18 cellular contexts compared by ENCODE assay signal in genomic region chr11:65951641-65952040, GRCh38. TPM values are rescaled to one million over a fixed set of nuclear protein-coding genes. Genes with fewer than 3 reads are reported as not detected.
"Had no signal": no experiment of that assay in that cellular context is flagged by ENCODE, and none has a peak within 500 bp of the region (broad histone marks: within the 10 kb centered on the region; RNA-seq: fewer than 3 reads in every experiment).

No MANE protein-coding gene starts in this region.

RNA-seq across cellular contexts. Expression of gene TSGA10IP, which starts 6.4 kb away (rescaled TPM):
- total RNA-seq: activated naive CD4-positive, alpha-beta T cell treated with anti-CD3 and anti-CD28 coated beads for 36 hours; activated naive CD4-positive, alpha-beta T cell treated with anti-CD3 and anti-CD28 coated beads, Interleukin-2, amount 50 U/mL, for 72 hours; activated naive CD8-positive, alpha-beta T cell treated with anti-CD3 and anti-CD28 coated beads for 36 hours; activated naive CD8-positive, alpha-beta T cell treated with anti-CD3 and anti-CD28 coated beads, Interleukin-2, amount 10 ng/mL, durations not matched to agents 7 days and 5 days; activated T-cell treated with anti-CD3 and anti-CD28 coated beads, Interleukin-2, amount 50 U/mL, for 4 hours; activated T-cell treated with anti-CD3 and anti-CD28 coated beads, Interleukin-2, amount 50 U/mL, for 72 hours; activated T-helper 1 cell treated with anti-CD3 and anti-CD28 coated beads, Interleukin-12 subunit alpha, Interleukin-12 subunit beta, Interleukin-2, Interleukin-4 antibody, amounts not matched to agents 30 ng/mL and 10 ng/mL and 1 ng/mL, durations not matched to agents 14 hours and 24 hours and 36 hours; activated T-helper 17 cell treated with anti-CD3 and anti-CD28 coated beads, Interleukin-2, amount 50 U/mL, for 72 hours; activated T-helper 2 cell treated with anti-CD3 and anti-CD28 coated beads, Interferon-gamma antibody, Interleukin-2, Interleukin-4, amounts not matched to agents 10 μg/mL and 5 μg/mL and 100 μg/mL, durations not matched to agents 14 hours and 24 hours and 36 hours; aorta; ascending aorta; astrocyte; body of pancreas; breast epithelium; cardiac septum; cerebellum; chondrocyte had no signal
- polyA plus RNA-seq: adipose tissue, aorta had no signal
